In genomic region chr12:24898185-24898584, GRCh38 we compare ENCODE assay signal across 26 cellular contexts. TPM values are rescaled to one million over a fixed set of nuclear protein-coding genes. Genes with fewer than 3 reads are reported as not detected.
DNase-seq lines count a peak whose midpoint lies in the region; ATAC-seq, FAIRE-seq and TF ChIP-seq lines count a peak whose summit lies in the region.
"Had no signal": no experiment of that assay in that cellular context is flagged by ENCODE, and none has a peak within 500 bp of the region (broad histone marks: within the 10 kb centered on the region; RNA-seq: fewer than 3 reads in every experiment).

No MANE protein-coding gene starts in this region.

- H3K9me3 Mint-ChIP-seq in stimulated activated naive CD8-positive, alpha-beta T cell treated with anti-CD3 and anti-CD28 coated beads, Interleukin-15, amount 100 ng/mL, for 72 hours, result no peaks in the 10 kb centered on the region
- H3K9me3 Mint-ChIP-seq: activated naive CD4-positive, alpha-beta T cell treated with anti-CD3 and anti-CD28 coated beads for 36 hours; nephron progenitor cell had no signal

- TF ChIP-seq CTCF in choroid plexus epithelial cell (conservative IDR thresholded peaks at IDR 0.05; ENCODE audit: low read depth, low read length) (no peak), neutrophil (IDR thresholded peaks at IDR 0.05) (no peak)

- FAIRE-seq in frontal cortex (lab: Jason Lieb, UNC), result no peak
- FAIRE-seq: small intestine had no signal

- H3K4me1 ChIP-seq in neutrophil (ENCODE audit: control insufficient read depth in 1 of 2, insufficient read depth in 1 of 2, low read depth in 1 of 2, low read length in 1 of 2), result peaks cover 48 to 52% of the 10 kb centered on the region in 2 experiments

- peak overlapping the region; percentile 69 for H3K27ac ChIP-seq in neutrophil
- H3K27ac ChIP-seq: ovary, PC-9, stomach, thyroid gland had no signal

- H3K27ac Mint-ChIP-seq in stimulated activated naive CD8-positive, alpha-beta T cell treated with anti-CD3 and anti-CD28 coated beads, Interleukin-15, amount 100 ng/mL, for 72 hours, result no peak overlapping the region
- H3K27ac Mint-ChIP-seq: activated B cell treated with CpG ODN at 0.5 μM for 24 hours; activated naive CD4-positive, alpha-beta T cell treated with anti-CD3 and anti-CD28 coated beads for 36 hours; nephron progenitor cell had no signal

- H3K9me3 ChIP-seq in neutrophil, result no peaks in the 10 kb centered on the region
- H3K9me3 ChIP-seq: mucosa of descending colon, ovary, stomach, thyroid gland had no signal

- DNase-seq in NOMO-1 (lab: John Stamatoyannopoulos, UW; ENCODE audit: unreplicated experiment in 2 of 2) (peak; percentile 12 to 28), NOMO-1 treated with dmso at 0.1 percent for 144 hours (lab: John Stamatoyannopoulos, UW; ENCODE audit: unreplicated experiment) (no peak), LHCN-M2 (ENCODE audit: low read depth) (peak; percentile 44), choroid plexus epithelial cell (ENCODE audit: low read depth) (peak; percentile 62), frontal cortex (ENCODE audit: low spot score in 2 of 2) (no peak), cortex of kidney (lab: John Stamatoyannopoulos, UW) (no peak)
- no peak for DNase-seq in stimulated activated naive CD8-positive, alpha-beta T cell treated with anti-CD3 and anti-CD28 coated beads, Interleukin-15, amount 100 ng/mL, for 72 hours
- DNase-seq: 8988T; activated B cell treated with CpG ODN at 0.5 μM for 24 hours; activated naive CD4-positive, alpha-beta T cell treated with anti-CD3 and anti-CD28 coated beads for 36 hours; dermis blood vessel endothelial cell; mucosa of descending colon; NCI-H1436 treated with DMSO at 0.1 percent for 48 hours; NCI-H446 treated with DMSO at 0.1 percent for 48 hours; nephron progenitor cell; ovary; PC-9; SHP77; small intestine; stimulated activated CD8-positive, alpha-beta memory T cell treated with anti-CD3 and anti-CD28 coated beads, Interleukin-4, amount 100 ng/mL, for 48 hours; stomach; SW 1271; T-helper 9 cell; thyroid gland had no signal

- H3K4me1 Mint-ChIP-seq in stimulated activated naive CD8-positive, alpha-beta T cell treated with anti-CD3 and anti-CD28 coated beads, Interleukin-15, amount 100 ng/mL, for 72 hours, result peaks cover 42% of the 10 kb centered on the region

- H3K27me3 Mint-ChIP-seq in stimulated activated naive CD8-positive, alpha-beta T cell treated with anti-CD3 and anti-CD28 coated beads, Interleukin-15, amount 100 ng/mL, for 72 hours, result peaks cover 29% of the 10 kb centered on the region

- peaks cover 20% of the 10 kb centered on the region for H3K27me3 ChIP-seq in neutrophil
- H3K27me3 ChIP-seq: ovary, thyroid gland had no signal

- ATAC-seq in stimulated activated naive CD8-positive, alpha-beta T cell treated with anti-CD3 and anti-CD28 coated beads, Interleukin-15, amount 100 ng/mL, for 72 hours, result no peak
- ATAC-seq: mucosa of descending colon had no signal

- no peak overlapping the region for H3K4me3 ChIP-seq in choroid plexus epithelial cell (ENCODE audit: low read depth, low read length)
- no peak overlapping the region for H3K4me3 ChIP-seq in neutrophil (ENCODE audit: low read depth in 1 of 2, low read length in 1 of 2)
- H3K4me3 ChIP-seq: mucosa of descending colon, ovary, PC-9, stomach, thyroid gland had no signal

- no peaks in the 10 kb centered on the region for H3K36me3 ChIP-seq in neutrophil
- H3K36me3 ChIP-seq: ovary, stomach, thyroid gland had no signal

- H3K4me3 Mint-ChIP-seq in stimulated activated naive CD8-positive, alpha-beta T cell treated with anti-CD3 and anti-CD28 coated beads, Interleukin-15, amount 100 ng/mL, for 72 hours, result no peak overlapping the region
- H3K4me3 Mint-ChIP-seq: activated B cell treated with CpG ODN at 0.5 μM for 24 hours; activated naive CD4-positive, alpha-beta T cell treated with anti-CD3 and anti-CD28 coated beads for 36 hours; nephron progenitor cell had no signal

RNA-seq across cellular contexts. Expression of gene BCAT1, which starts 50.7 kb away (rescaled TPM):
- 35.8 and 47.6 TPM in 2 replicates for total RNA-seq in LHCN-M2 (2014; rRNA removed)
- polyA plus RNA-seq in LHCN-M2 (2012), result 18.3 TPM
- 48.5 TPM for total RNA-seq in frontal cortex
- total RNA-seq: HT-29 had no signal

Comparison
In these comparisons a context has a peak if more than half of its experiments do, and no peak if none do; other contexts are left out.
1. DNase-seq: peak in NOMO-1 (2 of 2), LHCN-M2 (single experiment) and choroid plexus epithelial cell (single experiment); none in NOMO-1 treated with dmso at 0.1 percent for 144 hours (single experiment), frontal cortex (0 of 2), cortex of kidney (single experiment) and stimulated activated naive CD8-positive, alpha-beta T cell treated with anti-CD3 and anti-CD28 coated beads, Interleukin-15, amount 100 ng/mL, for 72 hours (0 of 2).